ENCODE assay signal across 8 cellular contexts in the genomic region with DNA sequence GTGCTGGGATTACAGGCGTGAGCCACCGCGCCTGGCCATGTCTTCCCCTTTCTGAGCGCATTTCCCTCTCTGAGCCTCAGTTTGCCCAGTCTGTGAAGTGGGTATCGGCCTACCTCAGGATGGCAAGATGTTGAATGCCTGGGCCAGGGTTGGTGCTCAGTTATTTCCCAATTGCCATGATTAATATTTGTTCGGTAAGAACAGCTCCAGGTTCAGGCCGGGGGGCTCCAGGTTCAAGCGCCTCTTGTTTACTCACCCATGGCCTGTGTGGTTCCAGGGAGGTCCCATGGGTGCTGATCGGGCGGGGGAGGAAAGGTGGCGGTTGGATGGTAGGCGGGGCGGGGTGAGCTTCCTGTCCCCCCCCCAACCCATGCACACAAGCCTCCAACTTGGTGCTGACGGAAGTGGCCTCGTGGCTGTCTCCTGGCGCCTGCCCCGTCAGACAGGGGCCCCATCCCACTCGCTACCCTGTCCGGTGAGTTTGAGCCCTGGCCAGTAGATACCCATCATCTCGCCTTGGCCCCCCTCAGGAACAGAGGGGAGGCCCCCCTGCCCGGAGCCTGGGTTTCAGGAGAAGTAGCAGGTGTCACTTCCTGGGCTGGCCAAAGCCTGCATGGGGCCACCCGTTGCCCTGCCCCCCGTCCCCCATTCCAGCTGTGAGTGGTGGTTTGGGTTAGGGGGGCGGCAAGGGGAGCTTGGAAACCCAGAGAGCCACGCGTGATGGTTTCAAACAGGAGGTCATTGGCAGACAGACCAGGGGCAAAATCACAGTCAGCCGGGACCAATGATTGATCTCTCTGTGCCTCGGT. TPM values are rescaled to one million over a fixed set of nuclear protein-coding genes. Genes with fewer than 3 reads are reported as not detected.
DNase-seq lines count a peak whose midpoint lies in the region; ATAC-seq and TF ChIP-seq lines count a peak whose summit lies in the region.

A gene with protein sequence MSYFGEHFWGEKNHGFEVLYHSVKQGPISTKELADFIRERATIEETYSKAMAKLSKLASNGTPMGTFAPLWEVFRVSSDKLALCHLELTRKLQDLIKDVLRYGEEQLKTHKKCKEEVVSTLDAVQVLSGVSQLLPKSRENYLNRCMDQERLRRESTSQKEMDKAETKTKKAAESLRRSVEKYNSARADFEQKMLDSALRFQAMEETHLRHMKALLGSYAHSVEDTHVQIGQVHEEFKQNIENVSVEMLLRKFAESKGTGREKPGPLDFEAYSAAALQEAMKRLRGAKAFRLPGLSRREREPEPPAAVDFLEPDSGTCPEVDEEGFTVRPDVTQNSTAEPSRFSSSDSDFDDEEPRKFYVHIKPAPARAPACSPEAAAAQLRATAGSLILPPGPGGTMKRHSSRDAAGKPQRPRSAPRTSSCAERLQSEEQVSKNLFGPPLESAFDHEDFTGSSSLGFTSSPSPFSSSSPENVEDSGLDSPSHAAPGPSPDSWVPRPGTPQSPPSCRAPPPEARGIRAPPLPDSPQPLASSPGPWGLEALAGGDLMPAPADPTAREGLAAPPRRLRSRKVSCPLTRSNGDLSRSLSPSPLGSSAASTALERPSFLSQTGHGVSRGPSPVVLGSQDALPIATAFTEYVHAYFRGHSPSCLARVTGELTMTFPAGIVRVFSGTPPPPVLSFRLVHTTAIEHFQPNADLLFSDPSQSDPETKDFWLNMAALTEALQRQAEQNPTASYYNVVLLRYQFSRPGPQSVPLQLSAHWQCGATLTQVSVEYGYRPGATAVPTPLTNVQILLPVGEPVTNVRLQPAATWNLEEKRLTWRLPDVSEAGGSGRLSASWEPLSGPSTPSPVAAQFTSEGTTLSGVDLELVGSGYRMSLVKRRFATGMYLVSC (plus strand): TSS at position 375 of the 809 bp plus-strand sequence. CDS start 3,688 bp downstream, outside the sequence.

- no peak within 1 kb of the TSS for H3K18ac ChIP-seq in H9 (ENCODE audit: insufficient read length, low read depth, low read length)

- H3K36me3 Mint-ChIP-seq in H9 (ENCODE audit: insufficient read depth in 1 of 3, low read depth in 3 of 3): peaks cover 0 to 3% (median 0%) of the 10 kb centered on the region in 3 experiments; a peak in 2 of 7 replicates
- H3K36me3 Mint-ChIP-seq in naive thymus-derived CD4-positive, alpha-beta T cell: peaks cover 0 to 26% (median 7%) of the 10 kb centered on the region in 5 donors

- peaks cover 5% of the 10 kb centered on the region for H3K23me2 ChIP-seq in H9 (ENCODE audit: insufficient read length, low read depth, low read length, poor library complexity, severe bottlenecking)

- H3K27me3 ChIP-seq in H9 (ENCODE audit: insufficient read depth, low read length): no peaks in the 10 kb centered on the region
- H3K27me3 ChIP-seq in naive thymus-derived CD4-positive, alpha-beta T cell (ENCODE audit: control insufficient read depth in 2 of 2, insufficient read depth in 2 of 2, low read length in 2 of 2): no peaks in the 10 kb centered on the region

- CTCF ChIA-PET in naive thymus-derived CD4-positive, alpha-beta T cell (lab: Charles Lee): interaction anchor here (0.5 to 1.4 kb wide), 5 partner anchors 18 to 108 kb away, joined by 3 to 5 read pairs (median 3); no protein-coding TSS in a partner anchor

- H3K27ac Mint-ChIP-seq in H9: peak within 1 kb of the TSS in 1 of 3 experiments; percentile 48; a peak in 2 of 7 replicates
- peak within 1 kb of the TSS; percentile 90 to 96 (median 96) for H3K27ac Mint-ChIP-seq in naive thymus-derived CD4-positive, alpha-beta T cell

- peaks cover 0 to 24% (median 12%) of the 10 kb centered on the region in 3 experiments for H3K36me3 ChIP-seq in naive thymus-derived CD4-positive, alpha-beta T cell (ENCODE audit: control insufficient read depth in 2 of 3, insufficient read depth in 3 of 3, low read length in 3 of 3)

- H3K4me1 Mint-ChIP-seq in H9: peaks cover 7 to 44% of the 10 kb centered on the region in 2 experiments
- peaks cover 44 to 68% (median 61%) of the 10 kb centered on the region in 7 donors for H3K4me1 Mint-ChIP-seq in naive thymus-derived CD4-positive, alpha-beta T cell

- no peaks in the 10 kb centered on the region for H3K9me3 ChIP-seq in H9 (ENCODE audit: control insufficient read depth, low read depth, low read length)
- no peaks in the 10 kb centered on the region for H3K9me3 ChIP-seq in naive thymus-derived CD4-positive, alpha-beta T cell (ENCODE audit: control insufficient read depth in 2 of 3, low read length in 3 of 3)

- H3K79me1 ChIP-seq in H9 (ENCODE audit: insufficient read depth, low read depth, low read length, poor library complexity, severe bottlenecking): no peaks in the 10 kb centered on the region

- POLR2A ChIA-PET in naive thymus-derived CD4-positive, alpha-beta T cell (lab: Charles Lee): interaction anchor here (0.6 to 2.2 kb wide), 10 partner anchors 10 to 100 kb away, joined by 3 to 8 read pairs (median 4); a partner anchor contains a TSS

- no peak within 1 kb of the TSS for H3K9ac ChIP-seq in H9 (ENCODE audit: extremely low read depth, insufficient read length, low read length)

- no peak within 1 kb of the TSS for H2BK20ac ChIP-seq in H9 (ENCODE audit: low read depth, low read length, poor library complexity, severe bottlenecking)

- no peak within 1 kb of the TSS for H2BK5ac ChIP-seq in H9 (ENCODE audit: insufficient read length, low read length)

- H3K79me2 ChIP-seq in H9 (ENCODE audit: insufficient read depth, low read length): no peaks in the 10 kb centered on the region; the same call in 1 of the 2 replicates

- H3K4me1 ChIP-seq in H9 (ENCODE audit: insufficient read depth, low read length): no peaks in the 10 kb centered on the region
- H3K4me1 ChIP-seq in naive thymus-derived CD4-positive, alpha-beta T cell (ENCODE audit: control insufficient read depth in 2 of 2, insufficient read depth in 2 of 2, low read length in 2 of 2): peaks cover 38 to 50% of the 10 kb centered on the region in 2 donors

- TF ChIP-seq CTCF in H9 (conservative IDR thresholded peaks at IDR 0.05): no peak

- peak; percentile 77 for ATAC-seq in naive thymus-derived CD4-positive, alpha-beta T cell

- no peak within 1 kb of the TSS for H3T11ph ChIP-seq in H9 (ENCODE audit: low read length)

- no peak within 1 kb of the TSS for H3K4me3 Mint-ChIP-seq in H9
- peak within 1 kb of the TSS; percentile 87 to 100 (median 94) for H3K4me3 Mint-ChIP-seq in naive thymus-derived CD4-positive, alpha-beta T cell

- no peak within 1 kb of the TSS for H2AFZ ChIP-seq in H9 (ENCODE audit: low read length)

- no peaks in the 10 kb centered on the region; the same call in 1 of the 2 replicates for H3K27me3 Mint-ChIP-seq in H9 (ENCODE audit: low read depth)
- no peaks in the 10 kb centered on the region for H3K27me3 Mint-ChIP-seq in naive thymus-derived CD4-positive, alpha-beta T cell

- H4K8ac ChIP-seq in H9 (replicated peaks; ENCODE audit: insufficient read length, low read depth, low read length): no peak within 1 kb of the TSS

- no peak within 1 kb of the TSS for H3K56ac ChIP-seq in H9 (ENCODE audit: insufficient read length, low read depth, low read length)

- peak within 1 kb of the TSS; percentile 66 for H3K4me3 ChIP-seq in naive thymus-derived CD4-positive, alpha-beta T cell (ENCODE audit: low read length)

- intact Hi-C loops in naive thymus-derived CD4-positive, alpha-beta T cell (cut with micrococcal nuclease): loop anchor here (1.0 to 5.0 kb wide), 4 partner anchors 32 to 196 kb away; a partner anchor contains a TSS

- no peak within 1 kb of the TSS for H4K91ac ChIP-seq in H9 (ENCODE audit: insufficient read length, low read depth, low read length)

- no peak within 1 kb of the TSS for H2BK15ac ChIP-seq in H9 (ENCODE audit: low read depth, low read length)

- no peak within 1 kb of the TSS for H3K27ac ChIP-seq in H9 (ENCODE audit: insufficient read length, low read depth, low read length)
- peak within 1 kb of the TSS; percentile 88 for H3K27ac ChIP-seq in naive thymus-derived CD4-positive, alpha-beta T cell (ENCODE audit: low read depth, low read length)

- H3K14ac ChIP-seq in H9 (ENCODE audit: insufficient read depth, low read length): no peak within 1 kb of the TSS; the same call in 1 of the 2 replicates

- H3K9me3 Mint-ChIP-seq in H9: no peaks in the 10 kb centered on the region
- no peaks in the 10 kb centered on the region for H3K9me3 Mint-ChIP-seq in naive thymus-derived CD4-positive, alpha-beta T cell

- no peak within 1 kb of the TSS for H3K23ac ChIP-seq in H9 (ENCODE audit: insufficient read length, low read depth, low read length)

- no peak within 1 kb of the TSS for H2BK12ac ChIP-seq in H9 (ENCODE audit: insufficient read length, low read depth, low read length)

- H3K4ac ChIP-seq in H9 (ENCODE audit: low read depth, low read length): no peak within 1 kb of the TSS

- H4K20me1 ChIP-seq in H9 (ENCODE audit: control insufficient read depth, insufficient read depth, insufficient read length): no peaks in the 10 kb centered on the region

- H4K5ac ChIP-seq in H9 (ENCODE audit: insufficient read length, low read depth, low read length): no peak within 1 kb of the TSS

- DNase-seq in Ammon's horn (ENCODE audit: low spot score) (peak; percentile 73), H9 (no peak), T-helper 1 cell (peak; percentile 72 to 91 (median 80)), superior temporal gyrus (ENCODE audit: extremely low spot score) (peak; percentile 18), hepatic stellate cell (ENCODE audit: low spot score) (no peak), NCI-H2196 treated with DMSO at 0.1 percent for 48 hours (lab: John Stamatoyannopoulos, UW; ENCODE audit: unreplicated experiment) (no peak)
- peak; percentile 84 for DNase-seq in activated naive CD4-positive, alpha-beta T cell treated with anti-CD3 and anti-CD28 coated beads, Interleukin-2, amount 50 U/mL, for 16 hours
- peak; percentile 61 to 88 (median 84) for DNase-seq in naive thymus-derived CD4-positive, alpha-beta T cell

- WGBS in H9 (ENCODE audit: extremely low coverage, insufficient read length, low lambda C conversion rate): no CpG with 5 or more reads among the region's 28 CpGs

- H3K4me2 ChIP-seq in H9 (ENCODE audit: insufficient read depth, insufficient read length, low read length): no peak within 1 kb of the TSS

- H2AK5ac ChIP-seq in H9 (ENCODE audit: insufficient read length, low read length): no peak within 1 kb of the TSS

- H2BK120ac ChIP-seq in H9 (ENCODE audit: low read depth, low read length, poor library complexity, severe bottlenecking): no peak within 1 kb of the TSS

RNA-seq across cellular contexts. Expression of the gene that starts here (rescaled TPM):
- total RNA-seq in H9 (2021): 13.1 and 13.7 TPM in 2 replicates
- 100 to 1,000 TPM in 2 of 5 experiments, 10 to 100 TPM in 3; 73.2 to 107 (median 87.7) TPM for total RNA-seq in naive thymus-derived CD4-positive, alpha-beta T cell
- 10 to 100 TPM; 14.7 to 43.4 TPM for polyA plus RNA-seq in naive thymus-derived CD4-positive, alpha-beta T cell

Comparison
In these comparisons a context has a peak if more than half of its experiments do, and no peak if none do; other contexts are left out.
1. DNase-seq: peak in Ammon's horn (single experiment), T-helper 1 cell (5 of 5), activated naive CD4-positive, alpha-beta T cell treated with anti-CD3 and anti-CD28 coated beads, Interleukin-2, amount 50 U/mL, for 16 hours (single experiment), naive thymus-derived CD4-positive, alpha-beta T cell (9 of 9) and superior temporal gyrus (single experiment); none in H9 (single experiment), hepatic stellate cell (single experiment) and NCI-H2196 treated with DMSO at 0.1 percent for 48 hours (single experiment).
2. H3K4me3 Mint-ChIP-seq: peak in naive thymus-derived CD4-positive, alpha-beta T cell (10 of 10); none in H9 (0 of 2).